11 cellular contexts compared by ENCODE assay signal in the genomic region with DNA sequence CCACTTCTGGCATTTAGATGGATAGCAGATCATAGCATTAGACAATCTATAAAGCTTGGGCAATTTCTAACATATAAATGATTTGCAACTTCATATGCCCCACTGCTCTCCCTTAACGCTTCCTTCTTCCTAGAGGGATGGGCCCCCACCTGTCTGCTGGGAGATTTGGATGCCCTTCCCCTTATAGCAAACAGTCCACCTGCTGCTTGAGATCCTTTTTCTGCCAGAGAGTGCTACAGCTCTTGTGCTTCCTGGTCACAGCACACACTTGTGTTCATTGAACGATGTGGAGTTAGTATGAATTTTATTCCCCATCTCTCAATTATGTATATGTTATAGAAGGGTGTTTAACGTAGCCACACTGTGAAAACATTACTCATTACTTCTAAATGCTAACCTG. TPM values are rescaled to one million over a fixed set of nuclear protein-coding genes. Genes with fewer than 3 reads are reported as not detected.
DNase-seq lines count a peak whose midpoint lies in the region; ATAC-seq and TF ChIP-seq lines count a peak whose summit lies in the region.
"Had no signal": no experiment of that assay in that cellular context is flagged by ENCODE, and none has a peak within 500 bp of the region (broad histone marks: within the 10 kb centered on the region; RNA-seq: fewer than 3 reads in every experiment).

No MANE protein-coding gene starts in this region.

- CTCF ChIA-PET in T-cell (lab: Charles Lee), result no interaction called here

- ATAC-seq in GM21447 (IDR thresholded peaks at IDR 0.05; ENCODE audit: unreplicated experiment), result peak; percentile 3
- peak in 1 of 4 experiments; percentile 4 for ATAC-seq in T-cell (replicated peaks in 1 of 4)
- ATAC-seq in body of pancreas, result no peak
- no peak for ATAC-seq in left ventricle myocardium superior
- no peak for ATAC-seq in right lobe of liver
- ATAC-seq in GM21360 (IDR thresholded peaks at IDR 0.05; ENCODE audit: unreplicated experiment), result no peak

- H3K27me3 ChIP-seq in body of pancreas (no peaks in the 10 kb centered on the region), right lobe of liver (no peaks in the 10 kb centered on the region)
- H3K27me3 ChIP-seq: SJSA1 had no signal

- H3K4me1 ChIP-seq in body of pancreas (peaks cover 9% of the 10 kb centered on the region), right lobe of liver (no peaks in the 10 kb centered on the region)
- H3K4me1 ChIP-seq: SJSA1 had no signal

- H3K9me3 Mint-ChIP-seq in T-cell, result no peaks in the 10 kb centered on the region
- H3K9me3 Mint-ChIP-seq: nephron progenitor cell had no signal

- peak; percentile 89 for DNase-seq in DMS53 (lab: John Stamatoyannopoulos, UW)
- peak; percentile 73 to 93 (median 77) for DNase-seq in NCI-H1417 (lab: John Stamatoyannopoulos, UW)
- no peak for DNase-seq in T-cell
- no peak for DNase-seq in body of pancreas
- no peak for DNase-seq in left ventricle myocardium superior
- no peak for DNase-seq in right lobe of liver
- DNase-seq: left ventricle myocardium inferior, nephron progenitor cell had no signal

- WGBS in body of pancreas, 2 donors, result 67 to 76% methylated on average over 3 of the region's 3 CpGs
- 88% methylated on average over 3 of the region's 3 CpGs for WGBS in right lobe of liver (ENCODE audit: insufficient coverage, low coverage, low lambda C conversion rate, missing lambda C conversion rate)

- TF ChIP-seq CTCF in body of pancreas (IDR thresholded peaks at IDR 0.05) (no peak), right lobe of liver (IDR thresholded peaks at IDR 0.05) (no peak)

- no peaks in the 10 kb centered on the region for H3K36me3 ChIP-seq in body of pancreas (replicated peaks in 1 of 2; ENCODE audit: insufficient read depth in 1 of 2, low read depth in 2 of 2)
- H3K36me3 ChIP-seq in right lobe of liver, result no peaks in the 10 kb centered on the region
- H3K36me3 ChIP-seq: left ventricle myocardium inferior, SJSA1 had no signal

- H3K27me3 Mint-ChIP-seq in T-cell, result no peaks in the 10 kb centered on the region

- intact Hi-C loops in body of pancreas (cut with DNase I) (no loop called here), left ventricle myocardium superior (cut with micrococcal nuclease) (no loop called here), right lobe of liver (cut with DNase I) (no loop called here)

- H3K4me1 Mint-ChIP-seq in T-cell, result peaks cover 72 to 89% (median 75%) of the 10 kb centered on the region in 3 donors

- H3K27ac Mint-ChIP-seq in T-cell, result peak overlapping the region; percentile 43 to 54
- H3K27ac Mint-ChIP-seq: nephron progenitor cell had no signal

- TF ChIP-seq POLR2A in body of pancreas (IDR thresholded peaks at IDR 0.05) (no peak), right lobe of liver (IDR thresholded peaks at IDR 0.05) (no peak)

- POLR2A ChIA-PET in T-cell (lab: Charles Lee), result no interaction called here

- H3K27ac ChIP-seq in body of pancreas (no peak overlapping the region), right lobe of liver (no peak overlapping the region)
- H3K27ac ChIP-seq: left ventricle myocardium inferior, SJSA1 had no signal

- no peak overlapping the region for H3K4me3 ChIP-seq in body of pancreas
- no peak overlapping the region for H3K4me3 ChIP-seq in right lobe of liver
- H3K4me3 ChIP-seq: left ventricle myocardium inferior, SJSA1 had no signal

- H3K36me3 Mint-ChIP-seq in T-cell, result no peaks in the 10 kb centered on the region

- no peaks in the 10 kb centered on the region for H3K9me3 ChIP-seq in body of pancreas
- no peaks in the 10 kb centered on the region for H3K9me3 ChIP-seq in right lobe of liver
- H3K9me3 ChIP-seq: left ventricle myocardium inferior, SJSA1 had no signal

- H3K4me3 Mint-ChIP-seq in T-cell, result no peak overlapping the region
- H3K4me3 Mint-ChIP-seq: nephron progenitor cell had no signal

RNA-seq across cellular contexts. Expression of a gene that starts 10.4 kb away (rescaled TPM):
- total RNA-seq in T-cell (10 to 100 TPM; 48.9 to 73.1 (median 59.4) TPM), body of pancreas (10 to 100 TPM; 25.7 to 33.3 TPM), left ventricle myocardium superior (71.4 TPM), right lobe of liver (10 to 100 TPM; 25.6 to 30.9 (median 30.0) TPM)

Comparison
In these comparisons a context has a peak if more than half of its experiments do, and no peak if none do; other contexts are left out.
1. DNase-seq: peak in DMS53 (single experiment) and NCI-H1417 (3 of 3); none in T-cell (0 of 34), body of pancreas (0 of 4), left ventricle myocardium superior (single experiment) and right lobe of liver (0 of 3).